ENCODE assay signal across 16 cellular contexts in the genomic region with DNA sequence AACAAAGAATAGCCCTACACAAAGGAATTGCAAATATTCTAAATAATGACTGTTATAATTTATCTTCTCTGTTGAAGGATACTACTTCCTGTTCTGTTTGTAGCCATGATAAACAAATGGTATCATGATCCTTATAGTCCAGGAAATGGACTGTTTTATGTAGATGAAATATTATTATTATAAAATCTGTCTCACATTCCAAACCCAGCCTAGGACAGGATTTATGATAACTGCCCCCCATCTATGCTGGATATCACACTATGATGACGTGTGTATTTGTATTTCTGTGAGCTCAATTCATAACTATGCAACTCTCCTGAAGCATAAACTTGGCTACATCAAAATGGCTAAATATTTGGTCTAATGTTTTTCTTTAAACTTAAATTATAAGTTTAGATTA. TPM values are rescaled to one million over a fixed set of nuclear protein-coding genes. Genes with fewer than 3 reads are reported as not detected.
A peak's percentile ranks its signal among the peaks of the same experiment; 100 is the strongest.
DNase-seq lines count a peak whose midpoint lies in the region; ATAC-seq and TF ChIP-seq lines count a peak whose summit lies in the region.
"Had no signal": no experiment of that assay in that cellular context is flagged by ENCODE, and none has a peak within 500 bp of the region (broad histone marks: within the 10 kb centered on the region; RNA-seq: fewer than 3 reads in every experiment).

No MANE protein-coding gene starts in this region.

- H3K4me1 Mint-ChIP-seq in Caco-2 (ENCODE audit: low read depth, unreplicated experiment): no peaks in the 10 kb centered on the region

- H3K27me3 Mint-ChIP-seq in Caco-2 (ENCODE audit: insufficient read depth, unreplicated experiment): no peaks in the 10 kb centered on the region

- H3K27ac ChIP-seq in IMR-90 (ENCODE audit: insufficient read depth, low read length): no peak overlapping the region
- H3K27ac ChIP-seq in ascending aorta: peak overlapping the region; percentile 51 to 52
- peak overlapping the region in 3 of 4 donors; percentile 17 to 56 (median 53) for H3K27ac ChIP-seq in sigmoid colon
- H3K27ac ChIP-seq: C4-2B had no signal

- no peak overlapping the region for H3K27ac Mint-ChIP-seq in Caco-2 (ENCODE audit: unreplicated experiment)

- no peaks in the 10 kb centered on the region for H4K20me1 ChIP-seq in IMR-90 (ENCODE audit: insufficient read depth, low read length)

- no peak for TF ChIP-seq EP300 in sigmoid colon (IDR thresholded peaks at IDR 0.05)

- H2BK15ac ChIP-seq in IMR-90 (ENCODE audit: low read depth, low read length): no peak overlapping the region

- peak overlapping the region in 1 of 2 experiments; percentile 38; a peak in 1 of 4 replicates for H4K8ac ChIP-seq in IMR-90 (ENCODE audit: low read depth in 2 of 2, low read length in 2 of 2)

- no peak overlapping the region for H3K9ac ChIP-seq in IMR-90 (ENCODE audit: low read depth, low read length)

- dilution Hi-C loops in IMR-90 (cut with HindIII; ENCODE audit: low sequenced_read_pairs, unreplicated experiment): no loop called here

- no peak overlapping the region for H4K91ac ChIP-seq in IMR-90 (ENCODE audit: insufficient read depth, low read depth, low read length)

- no peak for TF ChIP-seq RAD21 in IMR-90 (IDR thresholded peaks at IDR 0.05; ENCODE audit: low read length)

- H3K9me3 ChIP-seq in IMR-90 (ENCODE audit: control insufficient read depth, insufficient read depth, low read length) (no peaks in the 10 kb centered on the region), ascending aorta (no peaks in the 10 kb centered on the region), sigmoid colon (no peaks in the 10 kb centered on the region), Caco-2 (no peaks in the 10 kb centered on the region)

- no peak overlapping the region for H2AK5ac ChIP-seq in IMR-90 (ENCODE audit: low read depth, low read length)

- intact Hi-C loops in IMR-90 (cut with micrococcal nuclease): no loop called here
- intact Hi-C loops in ascending aorta (cut with DNase I): no loop called here
- intact Hi-C loops in sigmoid colon (cut with DNase I): no loop called here
- intact Hi-C loops in Caco-2 (cut with micrococcal nuclease; ENCODE audit: unreplicated experiment): no loop called here

- no peak overlapping the region for H2AFZ ChIP-seq in IMR-90 (replicated peaks; ENCODE audit: low read length, poor library complexity)

- H3K4ac ChIP-seq in IMR-90 (ENCODE audit: low read depth, low read length): no peak overlapping the region

- TF ChIP-seq CTCF in IMR-90 (conservative IDR thresholded peaks at IDR 0.05; ENCODE audit: low read depth, low read length) (no peak), ascending aorta (IDR thresholded peaks at IDR 0.05) (no peak), sigmoid colon (IDR thresholded peaks at IDR 0.05) (no peak), Caco-2 (IDR thresholded peaks at IDR 0.05; ENCODE audit: insufficient read depth in 1 of 2, low read depth in 1 of 2, low read length in 1 of 2, severe bottlenecking in 1 of 2, unreplicated experiment in 1 of 2) (no peak)

- no peak overlapping the region for H2AK9ac ChIP-seq in IMR-90 (replicated peaks; ENCODE audit: low read depth, low read length, poor library complexity)

- H3K14ac ChIP-seq in IMR-90 (replicated peaks; ENCODE audit: low read depth, low read length): no peak overlapping the region

- H3K36me3 ChIP-seq in IMR-90 (ENCODE audit: control insufficient read depth, insufficient read depth, low read length) (no peaks in the 10 kb centered on the region), ascending aorta (no peaks in the 10 kb centered on the region), sigmoid colon (no peaks in the 10 kb centered on the region), Caco-2 (ENCODE audit: control insufficient read depth, insufficient read depth, low read length) (no peaks in the 10 kb centered on the region)

- H3K23ac ChIP-seq in IMR-90 (ENCODE audit: low read depth, low read length): no peak overlapping the region

- BruUV-seq in IMR-90 (replicated peaks; lab: Mats Ljungman, UMichigan) (no TSS peak), Caco-2 (replicated peaks; lab: Mats Ljungman, UMichigan) (no TSS peak)

- POLR2A ChIA-PET in IMR-90 (lab: Charles Lee; ENCODE audit: unreplicated experiment) (no interaction called here), Caco-2 (lab: Charles Lee) (no interaction called here)

- no peak overlapping the region for H3K4me3 Mint-ChIP-seq in Caco-2 (ENCODE audit: unreplicated experiment)

- in situ Hi-C loops in IMR-90 (cut with MboI; ENCODE audit: low sequenced_read_pairs): no loop called here

- H2BK20ac ChIP-seq in IMR-90 (ENCODE audit: low read depth, low read length): no peak overlapping the region

- CTCF ChIA-PET in IMR-90 (lab: Yijun Ruan, JAX) (interaction anchor here (0.6 kb wide), 1 partner anchor 25 kb away, joined by 6 read pairs; no protein-coding TSS in a partner anchor), Caco-2 (lab: Charles Lee) (no interaction called here)

- no CpG with 5 or more reads among the region's 1 CpG for WGBS in IMR-90 (ENCODE audit: extremely low coverage in 2 of 2, insufficient read length in 1 of 2), 2 experiments
- WGBS in sigmoid colon, 2 donors: 61 to 68% methylated on average over 1 of the region's 1 CpG

- no peaks in the 10 kb centered on the region for H3K9me1 ChIP-seq in IMR-90 (ENCODE audit: insufficient read depth, low read length)

- no peaks in the 10 kb centered on the region for H3K36me3 Mint-ChIP-seq in Caco-2 (ENCODE audit: insufficient read depth, unreplicated experiment)

- H3K4me2 ChIP-seq in IMR-90 (ENCODE audit: low read depth, low read length): no peak overlapping the region

- peak overlapping the region; percentile 52 for H2BK5ac ChIP-seq in IMR-90 (ENCODE audit: low read depth, low read length, poor library complexity, severe bottlenecking)

- H3K56ac ChIP-seq in IMR-90 (ENCODE audit: extremely low read depth, insufficient read depth, low read length): no peak overlapping the region

- peak; percentile 76 for DNase-seq in IMR-90
- DNase-seq in ascending aorta (ENCODE audit: low spot score in 2 of 2): no peak
- peak; percentile 7 for DNase-seq in hepatic stellate cell (ENCODE audit: low spot score)
- no peak for DNase-seq in sigmoid colon
- no peak for DNase-seq in activated CD4-positive, alpha-beta T cell treated with anti-CD3 and anti-CD28 coated beads, Interleukin-2, amount 50 U/mL, for 1 hour
- no peak for DNase-seq in Caco-2
- DNase-seq: COR-L47, DMS53, NCI-H187, NCI-H345, NCI-H526, RPMI8226, SIG-M5 had no signal

- no peak overlapping the region for H3K18ac ChIP-seq in IMR-90 (ENCODE audit: low read depth, low read length)

- H4K5ac ChIP-seq in IMR-90 (ENCODE audit: low read depth, low read length): no peak overlapping the region

- no peaks in the 10 kb centered on the region for H3K9me3 Mint-ChIP-seq in Caco-2 (ENCODE audit: unreplicated experiment)

- H3K27me3 ChIP-seq in IMR-90 (ENCODE audit: control insufficient read depth, insufficient read depth, low read length) (no peaks in the 10 kb centered on the region), ascending aorta (no peaks in the 10 kb centered on the region), sigmoid colon (no peaks in the 10 kb centered on the region), Caco-2 (replicated peaks; ENCODE audit: control insufficient read depth, insufficient read depth, low read length) (no peaks in the 10 kb centered on the region)

- H3K79me1 ChIP-seq in IMR-90 (ENCODE audit: low read depth in 1 of 2, low read length in 2 of 2): no peaks in the 10 kb centered on the region; a peak in 1 of 4 replicates

- peaks cover 6% of the 10 kb centered on the region; the same call in 1 of the 2 replicates for H3K4me1 ChIP-seq in IMR-90 (ENCODE audit: control insufficient read depth, insufficient read depth, low read length)
- peaks cover 0 to 9% of the 10 kb centered on the region in 2 donors for H3K4me1 ChIP-seq in ascending aorta
- H3K4me1 ChIP-seq in sigmoid colon: peaks cover 0 to 13% (median 6%) of the 10 kb centered on the region in 4 donors
- H3K4me1 ChIP-seq in Caco-2: no peaks in the 10 kb centered on the region

- TF ChIP-seq POLR2A in IMR-90 (IDR thresholded peaks at IDR 0.05; ENCODE audit: low read depth, low read length) (no peak), sigmoid colon (IDR thresholded peaks at IDR 0.05) (no peak)

- H2BK120ac ChIP-seq in IMR-90 (ENCODE audit: low read depth, low read length): no peak overlapping the region

- H3K4me3 ChIP-seq in IMR-90 (ENCODE audit: insufficient read depth, low read depth, low read length): no peak overlapping the region
- no peak overlapping the region for H3K4me3 ChIP-seq in ascending aorta
- no peak overlapping the region for H3K4me3 ChIP-seq in sigmoid colon
- no peak overlapping the region for H3K4me3 ChIP-seq in Caco-2 (ENCODE audit: low read depth, low read length)

- ATAC-seq in IMR-90 (ENCODE audit: low read depth): peak; percentile 61
- ATAC-seq in HG02588 (IDR thresholded peaks at IDR 0.05; ENCODE audit: unreplicated experiment): no peak
- ATAC-seq in GM21526 (IDR thresholded peaks at IDR 0.05; ENCODE audit: low FRiP score, unreplicated experiment): no peak

TF ChIP-seq in IMR-90, 13 proteins besides CTCF, POLR2A, EP300 and RAD21 (continues in another document):
- TF ChIP-seq RCOR1 (IDR thresholded peaks at IDR 0.05; ENCODE audit: insufficient replicate concordance, low read length) (no peak), FOS (IDR thresholded peaks at IDR 0.05; ENCODE audit: low read depth, low read length) (no peak), SMC3 (IDR thresholded peaks at IDR 0.05; ENCODE audit: low read depth, low read length) (no peak), CEBPB (IDR thresholded peaks at IDR 0.05; ENCODE audit: low read depth, low read length) (no peak), CHD1 (IDR thresholded peaks at IDR 0.05; ENCODE audit: low read depth, low read length) (no peak), RFX5 (IDR thresholded peaks at IDR 0.05; ENCODE audit: low read depth, low read length) (no peak), NFE2L2 (IDR thresholded peaks at IDR 0.05; ENCODE audit: low read depth, low read length) (no peak), MAZ (IDR thresholded peaks at IDR 0.05; ENCODE audit: borderline replicate concordance, low read depth, low read length) (no peak), BHLHE40 (IDR thresholded peaks at IDR 0.05; ENCODE audit: low read depth, low read length) (no peak), MXI1 (IDR thresholded peaks at IDR 0.05; ENCODE audit: borderline replicate concordance, low read depth, low read length) (no peak)

RNA-seq across cellular contexts. Expression of a gene that starts 21.3 kb away (rescaled TPM):
- total RNA-seq in IMR-90 (2012; rRNA removed): 10.6 and 11.8 TPM in 2 replicates
- 6.4 and 6.6 TPM in 2 replicates for polyA plus RNA-seq in IMR-90 (2012; rRNA removed)
- 3.0 and 3.6 TPM in 2 replicates for polyA plus RNA-seq in IMR-90 (2012; cell fraction: cytosol; rRNA removed)
- polyA plus RNA-seq in IMR-90 (2012; cell fraction: nucleus; rRNA removed; ENCODE audit: low replicate concordance): 3.7 and 9.9 TPM in 2 replicates
- total RNA-seq in ascending aorta: 40.0 TPM
- total RNA-seq in sigmoid colon: 100 to 1,000 TPM; 183 to 260 (median 216) TPM
- polyA plus RNA-seq in sigmoid colon: 1 to 10 TPM; 2.5 to 5.5 (median 3.0) TPM
- total RNA-seq in Caco-2 (2022): 42.9 and 47.2 TPM in 2 replicates

Comparison
In these comparisons a context has a peak if more than half of its experiments do, and no peak if none do; other contexts are left out.
1. DNase-seq: peak in IMR-90 (single experiment) and hepatic stellate cell (single experiment); none in ascending aorta (0 of 2), sigmoid colon (single experiment), activated CD4-positive, alpha-beta T cell treated with anti-CD3 and anti-CD28 coated beads, Interleukin-2, amount 50 U/mL, for 1 hour (single experiment) and Caco-2 (0 of 2).